Comparison of ENCODE assay signal across 17 cellular contexts in the genomic region with DNA sequence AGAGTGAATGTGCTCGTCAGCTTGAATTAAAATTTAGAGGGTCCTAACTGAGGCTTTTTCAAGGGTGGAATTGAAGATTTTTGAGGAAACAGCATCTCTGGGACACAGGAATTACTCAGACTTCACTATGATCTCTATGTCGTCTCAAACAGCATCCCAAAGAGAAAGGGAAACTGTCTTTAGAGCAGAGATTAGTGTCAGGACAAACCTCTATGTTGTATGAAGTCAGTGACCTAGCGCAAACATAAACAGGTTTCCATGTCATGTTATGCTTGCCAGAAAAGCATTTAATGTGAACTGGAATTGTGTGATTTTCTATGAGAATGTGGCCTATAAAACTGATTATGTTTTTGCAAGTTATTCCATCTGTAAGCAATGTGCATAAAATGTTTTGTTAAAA.
DNase-seq lines count a peak whose midpoint lies in the region; ATAC-seq, FAIRE-seq and TF ChIP-seq lines count a peak whose summit lies in the region.
"Had no signal": no experiment of that assay in that cellular context is flagged by ENCODE, and none has a peak within 500 bp of the region (broad histone marks: within the 10 kb centered on the region; RNA-seq: fewer than 3 reads in every experiment).

No MANE protein-coding gene starts in this region.

- no peak overlapping the region for H3K23ac ChIP-seq in mesendoderm (ENCODE audit: low read length)

- no peak overlapping the region for H4K8ac ChIP-seq in mesendoderm (ENCODE audit: low read depth, low read length)

- H3K27ac ChIP-seq in HUES64 (ENCODE audit: low read depth, low read length) (peak overlapping the region; percentile 10; the same call in 1 of the 2 replicates), astrocyte (ENCODE audit: low read depth, low read length) (no peak overlapping the region), mesendoderm (ENCODE audit: low read depth, low read length) (no peak overlapping the region)

- H2BK5ac ChIP-seq in mesendoderm (ENCODE audit: low read length), result no peak overlapping the region

- H3K9me3 ChIP-seq in HUES64 (ENCODE audit: insufficient read depth, low read depth, low read length) (no peaks in the 10 kb centered on the region), astrocyte (ENCODE audit: insufficient read depth, low read depth, low read length) (no peaks in the 10 kb centered on the region)
- H3K9me3 ChIP-seq: HAP-1 had no signal

- no peaks in the 10 kb centered on the region for H3K79me1 ChIP-seq in mesendoderm (ENCODE audit: low read length)

- H3K4me3 ChIP-seq in HUES64 (ENCODE audit: low read length), result no peak overlapping the region
- H3K4me3 ChIP-seq in astrocyte (ENCODE audit: insufficient read depth, low read depth, low read length), result no peak overlapping the region
- no peak overlapping the region for H3K4me3 ChIP-seq in mesendoderm (ENCODE audit: low read length)
- H3K4me3 ChIP-seq: GM23338, HAP-1 had no signal

- H3K56ac ChIP-seq in mesendoderm (ENCODE audit: low read length), result no peak overlapping the region

- no peak overlapping the region for H3K4ac ChIP-seq in mesendoderm (ENCODE audit: low read depth, low read length)

- H3K27me3 ChIP-seq in HUES64 (ENCODE audit: insufficient read depth, low read length) (no peaks in the 10 kb centered on the region), astrocyte (ENCODE audit: insufficient read depth, low read length) (no peaks in the 10 kb centered on the region), mesendoderm (ENCODE audit: insufficient read depth, low read length, poor library complexity) (no peaks in the 10 kb centered on the region)

- H3K27me3 Mint-ChIP-seq in astrocyte (ENCODE audit: low read depth, unreplicated experiment), result no peaks in the 10 kb centered on the region

- H3K4me1 ChIP-seq in HUES64 (ENCODE audit: insufficient read depth, low read length) (peaks cover under 1% of the 10 kb centered on the region), astrocyte (ENCODE audit: insufficient read depth, low read length) (no peaks in the 10 kb centered on the region), mesendoderm (ENCODE audit: control insufficient read depth, low read depth, low read length) (no peaks in the 10 kb centered on the region)

- H3K4me3 Mint-ChIP-seq in astrocyte (ENCODE audit: unreplicated experiment), result no peak overlapping the region
- H3K4me3 Mint-ChIP-seq: CD4-positive, alpha-beta memory T cell; GM23338 had no signal

- H3K9ac ChIP-seq in HUES64 (ENCODE audit: low read depth, low read length) (no peak overlapping the region), astrocyte (ENCODE audit: low read length) (no peak overlapping the region), mesendoderm (ENCODE audit: low read length) (no peak overlapping the region)

- no peak overlapping the region for H3K18ac ChIP-seq in mesendoderm (ENCODE audit: low read length)

- no peak overlapping the region for H2AK5ac ChIP-seq in mesendoderm (ENCODE audit: low read length)

- H3K36me3 Mint-ChIP-seq in astrocyte (ENCODE audit: low read depth, unreplicated experiment), result no peaks in the 10 kb centered on the region
- H3K36me3 Mint-ChIP-seq: CD4-positive, alpha-beta memory T cell had no signal

- H3K79me2 ChIP-seq in astrocyte (ENCODE audit: insufficient read depth, low read length) (no peaks in the 10 kb centered on the region), mesendoderm (ENCODE audit: control insufficient read depth, insufficient read depth, low read length) (no peaks in the 10 kb centered on the region)

- no peaks in the 10 kb centered on the region for H3K9me3 Mint-ChIP-seq in astrocyte (ENCODE audit: unreplicated experiment)
- H3K9me3 Mint-ChIP-seq: CD4-positive, alpha-beta memory T cell; GM23338 had no signal

- H2AFZ ChIP-seq in astrocyte (ENCODE audit: low read depth, low read length), result no peak overlapping the region
- H2AFZ ChIP-seq: GM23338 had no signal

- no peak overlapping the region for H2BK15ac ChIP-seq in mesendoderm (replicated peaks; ENCODE audit: low read depth)

- no peak overlapping the region for H2BK120ac ChIP-seq in mesendoderm (ENCODE audit: low read depth, low read length)

- no peak overlapping the region for H4K5ac ChIP-seq in mesendoderm (ENCODE audit: low read length)

- H3K4me1 Mint-ChIP-seq in astrocyte (ENCODE audit: low read depth, unreplicated experiment), result peaks cover 7% of the 10 kb centered on the region
- H3K4me1 Mint-ChIP-seq: CD4-positive, alpha-beta memory T cell had no signal

- TF ChIP-seq CTCF in astrocyte (IDR thresholded peaks at IDR 0.05; ENCODE audit: insufficient read depth, low read depth, low read length), result no peak

- DNase-seq in astrocyte (ENCODE audit: low read depth), result no peak
- no peak for DNase-seq in left lobe of liver (ENCODE audit: low spot score)
- DNase-seq in LoVo (ENCODE audit: low spot score), result no peak
- DNase-seq in T-helper 2 cell, result no peak
- no peak for DNase-seq in mesendoderm
- DNase-seq: C1 segment of cervical spinal cord; Calu3; CD4-positive, alpha-beta memory T cell; COR-L47; DMS53; DMS79 treated with DMSO at 0.1 percent for 48 hours; GF-D8 had no signal

- H3K36me3 ChIP-seq in HUES64 (ENCODE audit: insufficient read depth, low read length) (no peaks in the 10 kb centered on the region), astrocyte (ENCODE audit: insufficient read depth, low read length) (no peaks in the 10 kb centered on the region), mesendoderm (ENCODE audit: control insufficient read depth, insufficient read depth, low read length) (no peaks in the 10 kb centered on the region)
- H3K36me3 ChIP-seq: HAP-1 had no signal

- H4K20me1 ChIP-seq in astrocyte (ENCODE audit: insufficient read depth, low read length), result peaks cover 6% of the 10 kb centered on the region

- H3K27ac Mint-ChIP-seq in astrocyte (ENCODE audit: unreplicated experiment), result no peak overlapping the region
- H3K27ac Mint-ChIP-seq: CD4-positive, alpha-beta memory T cell; GM23338 had no signal

- peak; percentile 17 for FAIRE-seq in astrocyte (lab: Jason Lieb, UNC)
- FAIRE-seq: GM12891, GM18507 had no signal

- ATAC-seq in left lobe of liver, result peak; percentile 84
- ATAC-seq: GM23338 had no signal

- 91% methylated on average over 3 of the region's 3 CpGs for WGBS in HUES64
- no CpG with 5 or more reads among the region's 3 CpGs for WGBS in mesendoderm (ENCODE audit: extremely low coverage, insufficient coverage, low lambda C conversion rate)

- H3K4me2 ChIP-seq in astrocyte (ENCODE audit: low read length) (no peak overlapping the region), mesendoderm (ENCODE audit: low read length) (no peak overlapping the region)
- H3K4me2 ChIP-seq: GM23338 had no signal
